12 cellular contexts compared by ENCODE assay signal in genomic region chr5:5711112-5711511, GRCh38.
"Had no signal": no experiment of that assay in that cellular context is flagged by ENCODE, and none has a peak within 500 bp of the region (broad histone marks: within the 10 kb centered on the region; RNA-seq: fewer than 3 reads in every experiment).

No MANE protein-coding gene starts in this region.

- H3K79me2 ChIP-seq: parathyroid adenoma had no signal

- ATAC-seq: gastrocnemius medialis; heart left ventricle; left colon; stimulated activated naive CD8-positive, alpha-beta T cell treated with anti-CD3 and anti-CD28 coated beads, Interleukin-15, amount 100 ng/mL, for 72 hours had no signal

- H3K9me3 ChIP-seq: gastrocnemius medialis, heart left ventricle, sigmoid colon had no signal

- DNase-seq: activated CD4-positive, alpha-beta T cell treated with anti-CD3 and anti-CD28 coated beads, Interleukin-2, amount 50 U/mL, for 48 hours; activated naive CD4-positive, alpha-beta T cell treated with anti-CD3 and anti-CD28 coated beads for 36 hours; dermis blood vessel endothelial cell; gastrocnemius medialis; heart left ventricle; left colon; naive B cell; sigmoid colon; spleen; stimulated activated naive CD8-positive, alpha-beta T cell treated with anti-CD3 and anti-CD28 coated beads, Interleukin-15, amount 100 ng/mL, for 72 hours had no signal

- H3K27ac ChIP-seq: parathyroid adenoma, sigmoid colon, VCaP had no signal

- H3K27me3 ChIP-seq: gastrocnemius medialis, heart left ventricle, sigmoid colon, spleen had no signal

- H3K4me3 ChIP-seq: gastrocnemius medialis, sigmoid colon, spleen had no signal

- H2AFZ ChIP-seq: parathyroid adenoma had no signal

- H3K36me3 ChIP-seq: gastrocnemius medialis, heart left ventricle, sigmoid colon, spleen had no signal

- H3K4me1 ChIP-seq: gastrocnemius medialis, parathyroid adenoma, spleen had no signal

- H3K9ac ChIP-seq: parathyroid adenoma had no signal
